23 cellular contexts compared by ENCODE assay signal in genomic region chr9:137385061-137385655, GRCh38. TPM values are rescaled to one million over a fixed set of nuclear protein-coding genes. Genes with fewer than 3 reads are reported as not detected.
"Had no signal": no experiment of that assay in that cellular context is flagged by ENCODE, and none has a peak within 500 bp of the region (broad histone marks: within the 10 kb centered on the region; RNA-seq: fewer than 3 reads in every experiment).

No MANE protein-coding gene starts in this region.

- DNase-seq: activated CD4-positive, alpha-beta T cell treated with anti-CD3 and anti-CD28 coated beads for 48 hours; activated CD4-positive, CD25-positive, alpha-beta regulatory T cell; activated CD8-positive, alpha-beta T cell treated with anti-CD3 and anti-CD28 coated beads, Interleukin-2, amount 10 ng/mL, durations not matched to agents 7 days and 5 days; activated naive CD4-positive, alpha-beta T cell treated with anti-CD3 and anti-CD28 coated beads for 36 hours; activated T-cell treated with anti-CD3 and anti-CD28 coated beads, Interleukin-2, amount 50 U/mL, for 24 hours; brain microvascular endothelial cell; erythroblast; immature natural killer cell; lower lobe of right lung; natural killer cell; stimulated activated CD4-positive, alpha-beta T cell treated with anti-CD3 and anti-CD28 coated beads, Interleukin-2, amount 100 ng/mL, for 24 hours; stimulated activated naive CD8-positive, alpha-beta T cell treated with anti-CD3 and anti-CD28 coated beads, Interleukin-15, Interleukin-2, amounts not matched to agents 100 U/mL and 50 U/mL, for 24 hours; substantia nigra; T-cell; T-helper 9 cell; transverse colon had no signal

- H3K9me3 ChIP-seq: lower lobe of right lung, transverse colon, vagina had no signal

- H3K4me3 ChIP-seq: coronary artery, lower lobe of right lung, transverse colon, vagina had no signal

- H3K27me3 ChIP-seq: brain microvascular endothelial cell, transverse colon, vagina had no signal

- H3K27ac ChIP-seq: brain microvascular endothelial cell, coronary artery, lower lobe of right lung, parathyroid adenoma, transverse colon, vagina had no signal

- H3K36me3 ChIP-seq: brain microvascular endothelial cell, lower lobe of right lung, vagina had no signal

- H3K4me1 ChIP-seq: parathyroid adenoma, transverse colon, vagina had no signal

- ATAC-seq: activated CD8-positive, alpha-beta T cell treated with anti-CD3 and anti-CD28 coated beads, Interleukin-2, amount 10 ng/mL, durations not matched to agents 7 days and 5 days; lower lobe of right lung; natural killer cell; stimulated activated naive CD8-positive, alpha-beta T cell treated with anti-CD3 and anti-CD28 coated beads, Interleukin-15, Interleukin-2, amounts not matched to agents 100 U/mL and 50 U/mL, for 24 hours; T-cell had no signal

RNA-seq across cellular contexts. Expression of gene ENTPD8, which starts 56.0 kb away (rescaled TPM):
- total RNA-seq: activated CD8-positive, alpha-beta T cell treated with anti-CD3 and anti-CD28 coated beads, Interleukin-2, amount 10 ng/mL, durations not matched to agents 7 days and 5 days; activated naive CD4-positive, alpha-beta T cell treated with anti-CD3 and anti-CD28 coated beads for 36 hours; activated T-helper 2 cell treated with anti-CD3 and anti-CD28 coated beads, Interferon-gamma antibody, Interleukin-2, Interleukin-4, amounts not matched to agents 10 μg/mL and 5 μg/mL and 100 μg/mL, durations not matched to agents 14 hours and 24 hours and 36 hours; aorta; frontal cortex; mesenteric fat pad; natural killer cell; T-cell; vagina had no signal
- polyA plus RNA-seq: immature natural killer cell had no signal
